7 cellular contexts compared by ENCODE assay signal in the genomic region with DNA sequence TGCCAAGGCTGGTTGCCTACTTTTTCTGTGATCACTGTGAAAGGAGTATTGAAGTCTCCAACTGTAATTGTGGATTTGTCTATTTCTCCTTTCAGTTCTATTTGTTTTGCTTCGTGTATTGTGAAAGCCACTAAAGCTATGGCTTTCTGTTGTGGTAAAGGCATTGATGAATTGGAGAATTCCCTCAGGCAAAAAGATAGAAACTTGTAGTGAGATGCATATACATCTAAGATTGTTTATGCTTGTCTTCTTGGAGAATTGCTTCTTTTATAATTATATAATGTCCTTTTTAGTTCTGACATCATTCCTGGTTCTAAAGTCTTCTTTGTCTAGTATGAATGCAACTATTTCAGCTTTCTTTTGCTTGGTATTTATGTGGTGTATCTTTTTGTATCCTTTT.
"Had no signal": no experiment of that assay in that cellular context is flagged by ENCODE, and none has a peak within 500 bp of the region (broad histone marks: within the 10 kb centered on the region; RNA-seq: fewer than 3 reads in every experiment).

No MANE protein-coding gene starts in this region.

- H3K4me1 ChIP-seq: HAP-1 had no signal

- DNase-seq: GM23248, GOT3, H7, HFFc6, IMR-90 had no signal

- H3K9me3 ChIP-seq: HAP-1 had no signal

- H3K36me3 ChIP-seq: HAP-1 had no signal

- H3K27ac ChIP-seq: GM23248 had no signal

- H3K4me3 ChIP-seq: GM23248, HAP-1, K562 had no signal
